31 cellular contexts compared by ENCODE assay signal in genomic region chr3:106213954-106214353, GRCh38.
A peak's percentile ranks its signal among the peaks of the same experiment; 100 is the strongest.
DNase-seq lines count a peak whose midpoint lies in the region; TF ChIP-seq lines count a peak whose summit lies in the region.
"Had no signal": no experiment of that assay in that cellular context is flagged by ENCODE, and none has a peak within 500 bp of the region (broad histone marks: within the 10 kb centered on the region; RNA-seq: fewer than 3 reads in every experiment).

No MANE protein-coding gene starts in this region.

- no peaks in the 10 kb centered on the region for H3K27me3 Mint-ChIP-seq in activated CD4-positive, alpha-beta T cell treated with anti-CD3 and anti-CD28 coated beads, Interleukin-2, amount 10 ng/mL, durations not matched to agents 24 days and 14 days
- no peaks in the 10 kb centered on the region for H3K27me3 Mint-ChIP-seq in CD4-positive, alpha-beta memory T cell
- no peaks in the 10 kb centered on the region for H3K27me3 Mint-ChIP-seq in activated naive CD8-positive, alpha-beta T cell treated with anti-CD3 and anti-CD28 coated beads for 36 hours
- no peaks in the 10 kb centered on the region for H3K27me3 Mint-ChIP-seq in Caco-2 (ENCODE audit: insufficient read depth, unreplicated experiment)
- H3K27me3 Mint-ChIP-seq: brain; CD4-positive, CD25-positive, alpha-beta regulatory T cell; dendritic cell treated with granulocyte-macrophage colony-stimulating factor and Interleukin-4, amounts not matched to agents 40 ng/mL and 50 ng/mL, for 4 days had no signal

- no TSS peak for BruUV-seq in Caco-2 (replicated peaks; lab: Mats Ljungman, UMichigan)

- peaks cover 32% of the 10 kb centered on the region for H3K4me1 Mint-ChIP-seq in activated CD4-positive, alpha-beta T cell treated with anti-CD3 and anti-CD28 coated beads, Interleukin-2, amount 10 ng/mL, durations not matched to agents 24 days and 14 days
- H3K4me1 Mint-ChIP-seq in CD4-positive, alpha-beta memory T cell = peaks cover 9 to 23% (median 10%) of the 10 kb centered on the region in 4 donors
- H3K4me1 Mint-ChIP-seq in activated naive CD8-positive, alpha-beta T cell treated with anti-CD3 and anti-CD28 coated beads for 36 hours = peaks cover 42% of the 10 kb centered on the region
- H3K4me1 Mint-ChIP-seq in Caco-2 (ENCODE audit: low read depth, unreplicated experiment) = no peaks in the 10 kb centered on the region
- H3K4me1 Mint-ChIP-seq: brain, endodermal cell had no signal

- H3K27me3 ChIP-seq in CD4-positive, alpha-beta memory T cell (ENCODE audit: insufficient read depth, low read length) = no peaks in the 10 kb centered on the region
- no peaks in the 10 kb centered on the region for H3K27me3 ChIP-seq in Caco-2 (replicated peaks; ENCODE audit: control insufficient read depth, insufficient read depth, low read length)
- H3K27me3 ChIP-seq in MM.1S (replicated peaks; ENCODE audit: insufficient read depth, low read length) = no peaks in the 10 kb centered on the region
- H3K27me3 ChIP-seq: right atrium auricular region, stomach had no signal

- DNase-seq in activated CD4-positive, alpha-beta T cell treated with anti-CD3 and anti-CD28 coated beads, Interleukin-2, amount 10 ng/mL, durations not matched to agents 24 days and 14 days = no peak
- no peak for DNase-seq in activated CD4-positive, alpha-beta T cell treated with anti-CD3 and anti-CD28 coated beads, Interleukin-2, amount 50 U/mL, for 1 hour
- no peak for DNase-seq in CD4-positive, alpha-beta memory T cell
- DNase-seq in NCI-H526 treated with DMSO at 0.1 percent for 48 hours (lab: John Stamatoyannopoulos, UW) (peak; percentile 48), Caco-2 (no peak), MM.1S (no peak), inferior parietal cortex (ENCODE audit: extremely low spot score) (no peak)
- DNase-seq in activated naive CD8-positive, alpha-beta T cell treated with anti-CD3 and anti-CD28 coated beads for 36 hours = no peak
- DNase-seq: activated CD4-positive, alpha-beta T cell treated with anti-CD3 and anti-CD28 coated beads for 48 hours; activated CD8-positive, alpha-beta memory T cell treated with anti-CD3 and anti-CD28 coated beads, Interleukin-2, amount 50 U/mL, for 4 hours; activated gamma-delta T cell treated with Interleukin-2 at 50 U/mL for 16 hours; amniotic stem cell; CD4-positive, CD25-positive, alpha-beta regulatory T cell; endodermal cell; glutamatergic neuron; islet precursor cell; left ventricle myocardium inferior; mesendoderm; NCI-H1436; NCI-H2081; NCI-H524 treated with DMSO at 0.1 percent for 48 hours; PC-9; posterior cingulate gyrus; SHP77; small intestine; stomach had no signal

- H3K9me3 ChIP-seq in CD4-positive, alpha-beta memory T cell (ENCODE audit: control insufficient read depth in 1 of 2, low read length in 2 of 2) = no peaks in the 10 kb centered on the region
- no peaks in the 10 kb centered on the region for H3K9me3 ChIP-seq in Caco-2
- H3K9me3 ChIP-seq in MM.1S (replicated peaks; ENCODE audit: insufficient read depth, low read length) = no peaks in the 10 kb centered on the region
- H3K9me3 ChIP-seq: HAP-1, right atrium auricular region, stomach had no signal

- H3K4me3 Mint-ChIP-seq in activated CD4-positive, alpha-beta T cell treated with anti-CD3 and anti-CD28 coated beads, Interleukin-2, amount 10 ng/mL, durations not matched to agents 24 days and 14 days = no peak overlapping the region
- H3K4me3 Mint-ChIP-seq in CD4-positive, alpha-beta memory T cell = peak overlapping the region in 7 of 8 donors; percentile 2 to 61 (median 18)
- no peak overlapping the region for H3K4me3 Mint-ChIP-seq in activated naive CD8-positive, alpha-beta T cell treated with anti-CD3 and anti-CD28 coated beads for 36 hours
- H3K4me3 Mint-ChIP-seq in Caco-2 (ENCODE audit: unreplicated experiment) = no peak overlapping the region
- H3K4me3 Mint-ChIP-seq: brain; CD4-positive, CD25-positive, alpha-beta regulatory T cell; dendritic cell treated with granulocyte-macrophage colony-stimulating factor and Interleukin-4, amounts not matched to agents 40 ng/mL and 50 ng/mL, for 4 days; endodermal cell had no signal

- no peak overlapping the region for H3K4me2 ChIP-seq in MM.1S (ENCODE audit: low read depth, low read length)
- H3K4me2 ChIP-seq: PC-9 had no signal

- CTCF ChIA-PET in CD4-positive, alpha-beta memory T cell (lab: Charles Lee; ENCODE audit: partially characterized antibody) = interaction anchor here (1.3 kb wide), 1 partner anchor 8 kb away, joined by 3 read pairs; no protein-coding TSS in a partner anchor
- CTCF ChIA-PET in Caco-2 (lab: Charles Lee) = no interaction called here

- H4K20me1 ChIP-seq in MM.1S (ENCODE audit: insufficient read depth, low read length) = no peaks in the 10 kb centered on the region

- POLR2A ChIA-PET in CD4-positive, alpha-beta memory T cell (lab: Charles Lee; ENCODE audit: partially characterized antibody) = no interaction called here
- POLR2A ChIA-PET in Caco-2 (lab: Charles Lee) = no interaction called here

- peak overlapping the region; percentile 90 for H3K27ac Mint-ChIP-seq in activated CD4-positive, alpha-beta T cell treated with anti-CD3 and anti-CD28 coated beads, Interleukin-2, amount 10 ng/mL, durations not matched to agents 24 days and 14 days
- H3K27ac Mint-ChIP-seq in CD4-positive, alpha-beta memory T cell = peak overlapping the region in 3 of 7 donors; percentile 3 to 19 (median 6)
- H3K27ac Mint-ChIP-seq in activated naive CD8-positive, alpha-beta T cell treated with anti-CD3 and anti-CD28 coated beads for 36 hours = peak overlapping the region; percentile 65
- no peak overlapping the region for H3K27ac Mint-ChIP-seq in Caco-2 (ENCODE audit: unreplicated experiment)
- H3K27ac Mint-ChIP-seq: brain; CD4-positive, CD25-positive, alpha-beta regulatory T cell; dendritic cell treated with granulocyte-macrophage colony-stimulating factor and Interleukin-4, amounts not matched to agents 40 ng/mL and 50 ng/mL, for 4 days; endodermal cell had no signal

- no peak overlapping the region for H2AFZ ChIP-seq in MM.1S (ENCODE audit: low read length)
- H2AFZ ChIP-seq: PC-9 had no signal

- TF ChIP-seq CTCF in Caco-2 (IDR thresholded peaks at IDR 0.05; ENCODE audit: insufficient read depth in 1 of 2, low read depth in 1 of 2, low read length in 1 of 2, severe bottlenecking in 1 of 2, unreplicated experiment in 1 of 2) (no peak), MM.1S (IDR thresholded peaks at IDR 0.05; ENCODE audit: low read length) (no peak)

- H3K27ac ChIP-seq in CD4-positive, alpha-beta memory T cell (ENCODE audit: low read depth, low read length) = no peak overlapping the region
- H3K27ac ChIP-seq in MM.1S (ENCODE audit: low read length) = no peak overlapping the region
- H3K27ac ChIP-seq: HL-60, left ventricle myocardium inferior, PC-9, right atrium auricular region, stomach had no signal

- H3F3A ChIP-seq in MM.1S (ENCODE audit: insufficient read depth, low read length) = no peaks in the 10 kb centered on the region

- no peaks in the 10 kb centered on the region for H3K9me2 ChIP-seq in MM.1S (replicated peaks; ENCODE audit: insufficient read depth, low read length)

- no peaks in the 10 kb centered on the region for H3K79me2 ChIP-seq in MM.1S (ENCODE audit: low read length)

- intact Hi-C loops in activated CD4-positive, alpha-beta T cell treated with anti-CD3 and anti-CD28 coated beads, Interleukin-2, amount 10 ng/mL, durations not matched to agents 24 days and 14 days (cut with micrococcal nuclease) = loop anchor here (2.0 to 5.0 kb wide), 5 partner anchors 17 to 258 kb away; no protein-coding TSS in a partner anchor
- intact Hi-C loops in CD4-positive, alpha-beta memory T cell (cut with micrococcal nuclease) = no loop called here
- intact Hi-C loops in Caco-2 (cut with micrococcal nuclease; ENCODE audit: unreplicated experiment) = no loop called here

- H3K36me3 Mint-ChIP-seq in activated CD4-positive, alpha-beta T cell treated with anti-CD3 and anti-CD28 coated beads, Interleukin-2, amount 10 ng/mL, durations not matched to agents 24 days and 14 days (ENCODE audit: low read depth) = peaks cover 28% of the 10 kb centered on the region
- H3K36me3 Mint-ChIP-seq in CD4-positive, alpha-beta memory T cell = peaks cover 3 to 5% of the 10 kb centered on the region in 2 donors
- H3K36me3 Mint-ChIP-seq in activated naive CD8-positive, alpha-beta T cell treated with anti-CD3 and anti-CD28 coated beads for 36 hours = peaks cover 36% of the 10 kb centered on the region
- no peaks in the 10 kb centered on the region for H3K36me3 Mint-ChIP-seq in Caco-2 (ENCODE audit: insufficient read depth, unreplicated experiment)
- H3K36me3 Mint-ChIP-seq: brain; CD4-positive, CD25-positive, alpha-beta regulatory T cell had no signal

- H3K36me3 ChIP-seq in CD4-positive, alpha-beta memory T cell (ENCODE audit: insufficient read depth, low read length) = no peaks in the 10 kb centered on the region
- H3K36me3 ChIP-seq in Caco-2 (ENCODE audit: control insufficient read depth, insufficient read depth, low read length) (no peaks in the 10 kb centered on the region), MM.1S (replicated peaks; ENCODE audit: insufficient read depth, low read length) (no peaks in the 10 kb centered on the region)
- H3K36me3 ChIP-seq: HAP-1, left ventricle myocardium inferior, right atrium auricular region, stomach had no signal

- H3K9me3 Mint-ChIP-seq in activated CD4-positive, alpha-beta T cell treated with anti-CD3 and anti-CD28 coated beads, Interleukin-2, amount 10 ng/mL, durations not matched to agents 24 days and 14 days = peaks cover 18% of the 10 kb centered on the region
- peaks cover 0 to 7% (median under 1%) of the 10 kb centered on the region in 8 donors for H3K9me3 Mint-ChIP-seq in CD4-positive, alpha-beta memory T cell
- peaks cover 16% of the 10 kb centered on the region for H3K9me3 Mint-ChIP-seq in activated naive CD8-positive, alpha-beta T cell treated with anti-CD3 and anti-CD28 coated beads for 36 hours
- H3K9me3 Mint-ChIP-seq in Caco-2 (ENCODE audit: unreplicated experiment) = no peaks in the 10 kb centered on the region
- H3K9me3 Mint-ChIP-seq: dendritic cell treated with granulocyte-macrophage colony-stimulating factor and Interleukin-4, amounts not matched to agents 40 ng/mL and 50 ng/mL, for 4 days had no signal

- no peak overlapping the region for H3K4me3 ChIP-seq in CD4-positive, alpha-beta memory T cell (ENCODE audit: low read length in 2 of 2)
- no peak overlapping the region for H3K4me3 ChIP-seq in Caco-2 (ENCODE audit: low read depth, low read length)
- no peak overlapping the region for H3K4me3 ChIP-seq in MM.1S (ENCODE audit: low read length)
- H3K4me3 ChIP-seq: HAP-1, left ventricle myocardium inferior, PC-9, right atrium auricular region, stomach had no signal

- peaks cover 4% of the 10 kb centered on the region for H3K4me1 ChIP-seq in CD4-positive, alpha-beta memory T cell (ENCODE audit: insufficient read depth, low read length)
- H3K4me1 ChIP-seq in Caco-2 (0 out of 2 replicates have a peak, but pooled peaks cover 4% of the 10 kb centered on the region), MM.1S (ENCODE audit: low read length) (no peaks in the 10 kb centered on the region)
- H3K4me1 ChIP-seq: HAP-1, right atrium auricular region, stomach had no signal

- H3K9ac ChIP-seq in MM.1S (ENCODE audit: low read length) = no peak overlapping the region

Comparison
In these comparisons a context has a peak if more than half of its experiments do, and no peak if none do; other contexts are left out.
1. H3K4me3 Mint-ChIP-seq: peak in CD4-positive, alpha-beta memory T cell (7 of 8); none in activated CD4-positive, alpha-beta T cell treated with anti-CD3 and anti-CD28 coated beads, Interleukin-2, amount 10 ng/mL, durations not matched to agents 24 days and 14 days (single experiment), activated naive CD8-positive, alpha-beta T cell treated with anti-CD3 and anti-CD28 coated beads for 36 hours (single experiment) and Caco-2 (single experiment).